Comparison of ENCODE assay signal across 11 cellular contexts in the genomic region with DNA sequence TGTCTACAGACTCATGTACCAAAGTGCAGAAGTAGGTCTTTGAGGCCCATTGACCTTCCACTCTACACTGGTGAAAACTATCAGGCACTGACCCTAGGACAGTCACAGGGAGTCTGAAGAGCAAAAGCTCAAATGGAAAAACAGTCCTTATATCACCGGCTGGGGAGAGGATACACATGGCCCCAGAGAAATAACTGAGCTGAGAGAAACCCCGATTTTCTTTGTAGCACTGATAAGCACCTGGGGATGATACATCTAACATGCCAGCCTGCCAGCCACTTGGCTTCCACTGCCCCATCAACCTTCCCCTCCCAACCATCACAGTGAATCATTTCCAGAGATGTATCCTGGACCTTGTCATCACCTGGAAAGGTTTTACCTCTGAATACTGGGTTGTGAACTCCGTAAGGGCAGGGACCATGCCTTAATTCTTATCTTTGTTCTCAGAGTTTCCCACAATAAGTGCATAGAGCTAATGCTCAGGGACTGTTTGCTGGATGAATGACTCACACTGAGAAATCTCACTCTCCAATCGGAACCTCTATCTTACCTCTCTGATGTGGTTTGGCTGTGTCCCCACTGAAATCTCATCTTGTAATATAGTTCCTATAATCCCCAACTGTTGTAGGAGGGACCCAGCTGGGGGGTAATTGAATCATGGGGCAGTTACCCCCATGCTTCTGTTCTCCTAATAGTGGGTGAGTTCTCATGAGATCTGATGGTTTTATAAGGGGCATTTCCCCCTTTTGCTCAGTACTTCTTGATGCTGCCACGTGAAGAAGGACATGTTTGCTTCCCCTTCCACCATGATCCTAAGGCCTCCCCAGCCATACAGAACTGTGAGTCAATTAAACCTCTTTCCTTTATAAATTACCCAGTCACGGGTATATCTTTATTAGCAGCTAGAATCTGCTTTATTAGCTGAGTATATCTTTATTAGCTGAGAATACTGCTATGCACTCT. TPM values are rescaled to one million over a fixed set of nuclear protein-coding genes. Genes with fewer than 3 reads are reported as not detected.
A peak's percentile ranks its signal among the peaks of the same experiment; 100 is the strongest.
DNase-seq lines count a peak whose midpoint lies in the region; ATAC-seq and TF ChIP-seq lines count a peak whose summit lies in the region.
"Had no signal": no experiment of that assay in that cellular context is flagged by ENCODE, and none has a peak within 500 bp of the region (broad histone marks: within the 10 kb centered on the region; RNA-seq: fewer than 3 reads in every experiment).

No MANE protein-coding gene starts in this region.

- peak; percentile 62 for ATAC-seq in HG03378 (IDR thresholded peaks at IDR 0.05; ENCODE audit: unreplicated experiment)
- no peak for ATAC-seq in right cardiac atrium
- no peak for ATAC-seq in HG03175 (IDR thresholded peaks at IDR 0.05; ENCODE audit: unreplicated experiment)

- WGBS in right cardiac atrium: 77% methylated on average over 6 of the region's 6 CpGs
- WGBS in esophagus squamous epithelium, 2 donors: 45 to 54% methylated on average over 6 of the region's 6 CpGs

- H3K36me3 ChIP-seq in esophagus squamous epithelium: no peaks in the 10 kb centered on the region

- H3K27ac ChIP-seq in right cardiac atrium (ENCODE audit: low read length) (no peak overlapping the region), esophagus squamous epithelium (no peak overlapping the region)

- no peaks in the 10 kb centered on the region for H3K9me3 ChIP-seq in right cardiac atrium (ENCODE audit: control insufficient read depth, low read length)
- no peaks in the 10 kb centered on the region for H3K9me3 ChIP-seq in esophagus squamous epithelium

- no peaks in the 10 kb centered on the region for H3K4me1 ChIP-seq in right cardiac atrium (ENCODE audit: control insufficient read depth, insufficient read depth, low read length)
- peaks cover 0 to 6% (median 0%) of the 10 kb centered on the region in 3 donors for H3K4me1 ChIP-seq in esophagus squamous epithelium

- no peak for TF ChIP-seq CTCF in esophagus squamous epithelium (IDR thresholded peaks at IDR 0.05)

- intact Hi-C loops in right cardiac atrium (cut with DNase I) (no loop called here), esophagus squamous epithelium (cut with DNase I) (no loop called here)

- H3K4me3 ChIP-seq in right cardiac atrium (ENCODE audit: low read length) (no peak overlapping the region), esophagus squamous epithelium (no peak overlapping the region)

- peak; percentile 14 for DNase-seq in NCI-H2196 (lab: John Stamatoyannopoulos, UW; ENCODE audit: unreplicated experiment)
- no peak for DNase-seq in NCI-H2196 treated with DMSO at 0.1 percent for 48 hours (lab: John Stamatoyannopoulos, UW; ENCODE audit: unreplicated experiment)
- DNase-seq in astrocyte of the hippocampus (ENCODE audit: low read depth, low spot score): peak; percentile 88
- DNase-seq in renal cortical epithelial cell (ENCODE audit: low read depth): peak; percentile 91
- DNase-seq in right cardiac atrium: no peak
- DNase-seq in esophagus squamous epithelium (lab: John Stamatoyannopoulos, UW): no peak
- DNase-seq: 8988T; activated CD4-positive, alpha-beta T cell treated with anti-CD3 and anti-CD28 coated beads, Interleukin-2, amount 10 ng/mL, durations not matched to agents 7 days and 5 days; NCI-H1436 treated with DMSO at 0.1 percent for 48 hours had no signal

- TF ChIP-seq POLR2A in esophagus squamous epithelium (IDR thresholded peaks at IDR 0.05): no peak

- H3K27me3 ChIP-seq in right cardiac atrium (ENCODE audit: control insufficient read depth, insufficient read depth) (no peaks in the 10 kb centered on the region), esophagus squamous epithelium (no peaks in the 10 kb centered on the region)

RNA-seq across cellular contexts. Expression of a gene that starts 37.1 kb away (rescaled TPM):
- total RNA-seq in renal cortical epithelial cell: 82.8 and 202 TPM in 2 replicates
- total RNA-seq in right cardiac atrium: under 1 TPM in 2 of 4 donors, not detected in 2; 0.24 to 0.26 TPM
- polyA plus RNA-seq in right cardiac atrium: 0.66 TPM
- 1 to 10 TPM in 2 of 4 donors, under 1 TPM in 1, not detected in 1; 0.26 to 9.4 (median 2.3) TPM for total RNA-seq in esophagus squamous epithelium

Comparison
In these comparisons a context has a peak if more than half of its experiments do, and no peak if none do; other contexts are left out.
1. DNase-seq: peak in NCI-H2196 (single experiment), astrocyte of the hippocampus (single experiment) and renal cortical epithelial cell (single experiment); none in NCI-H2196 treated with DMSO at 0.1 percent for 48 hours (single experiment), right cardiac atrium (0 of 3) and esophagus squamous epithelium (single experiment).